Comparison of ENCODE assay signal across 1 cellular context in the genomic region with DNA sequence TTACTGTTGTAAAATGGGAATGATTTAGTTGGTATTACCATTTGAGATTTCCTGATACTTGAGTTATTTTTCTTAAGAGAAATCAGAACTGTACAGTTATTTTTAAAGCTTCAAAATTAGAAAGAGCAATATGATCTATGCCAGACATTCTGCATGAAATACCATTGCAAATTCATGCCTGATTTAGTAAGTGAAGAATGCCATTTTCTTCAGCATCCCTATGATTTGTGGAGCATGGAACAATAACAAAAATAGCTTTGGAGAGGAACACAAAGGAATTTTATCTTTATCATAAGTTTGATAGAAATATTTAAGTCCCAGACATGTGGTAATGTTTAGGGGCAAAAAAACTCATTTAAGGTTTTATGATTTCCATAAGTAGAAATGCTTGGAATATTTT.
TF ChIP-seq lines count a peak whose summit lies in the region.

No MANE protein-coding gene starts in this region.

TF ChIP-seq in SK-N-SH, 30 proteins besides CTCF, POLR2A, EP300 and RAD21 (continued from another document):
- TF ChIP-seq REST (IDR thresholded peaks at IDR 0.05; ENCODE audit: low read depth, low read length) (no peak), MEF2A (IDR thresholded peaks at IDR 0.05; ENCODE audit: borderline replicate concordance, low read depth) (peak; percentile 88), POLR2AphosphoS5 (IDR thresholded peaks at IDR 0.05; ENCODE audit: low read depth, low read length) (peak; percentile 49; the same call in 1 of the 2 replicates), NRF1 (IDR thresholded peaks at IDR 0.05; ENCODE audit: low read depth, low read length) (no peak), MXI1 (IDR thresholded peaks at IDR 0.05; ENCODE audit: low read depth, low read length) (no peak), RFX5 (IDR thresholded peaks at IDR 0.05; ENCODE audit: low read length) (no peak), GABPA (IDR thresholded peaks at IDR 0.05; ENCODE audit: low read depth) (no peak), FOXM1 (IDR thresholded peaks at IDR 0.05; ENCODE audit: low read depth) (peak; percentile 71; the same call in 1 of the 2 replicates), SMC3 (IDR thresholded peaks at IDR 0.05; ENCODE audit: low read depth, low read length) (no peak), RCOR1 (IDR thresholded peaks at IDR 0.05; ENCODE audit: low read length) (no peak), ELF1 (IDR thresholded peaks at IDR 0.05) (no peak), FOXJ3 (CRISPR knock-in tag; IDR thresholded peaks at IDR 0.05) (no peak), CHD2 (IDR thresholded peaks at IDR 0.05; ENCODE audit: low read length, partially characterized antibody) (no peak), SIN3A (IDR thresholded peaks at IDR 0.05; ENCODE audit: borderline replicate concordance, low read depth, low read length) (no peak), GATA2 (CRISPR knock-in tag; IDR thresholded peaks at IDR 0.05) (no peak), EZH2phosphoT487 (IDR thresholded peaks at IDR 0.05; ENCODE audit: borderline replicate concordance, low read depth) (no peak), FOSL2 (IDR thresholded peaks at IDR 0.05; ENCODE audit: borderline replicate concordance, low read depth) (no peak), IRF3 (IDR thresholded peaks at IDR 0.05; ENCODE audit: low read depth, low read length) (no peak), JUND (IDR thresholded peaks at IDR 0.05) (peak; percentile 46), RXRA (IDR thresholded peaks at IDR 0.05; ENCODE audit: borderline replicate concordance, low read depth) (no peak), PBX3 (IDR thresholded peaks at IDR 0.05) (peak; percentile 85), YY1 (IDR thresholded peaks at IDR 0.05; ENCODE audit: low read depth) (no peak), TAF1 (IDR thresholded peaks at IDR 0.05; ENCODE audit: borderline replicate concordance, low read depth, low read length) (no peak), NFIC (IDR thresholded peaks at IDR 0.05; ENCODE audit: borderline replicate concordance) (peak; percentile 50; the same call in 1 of the 2 replicates), USF1 (IDR thresholded peaks at IDR 0.05; ENCODE audit: borderline replicate concordance, low read depth) (no peak)
- TF ChIP-seq, protein P1, sequence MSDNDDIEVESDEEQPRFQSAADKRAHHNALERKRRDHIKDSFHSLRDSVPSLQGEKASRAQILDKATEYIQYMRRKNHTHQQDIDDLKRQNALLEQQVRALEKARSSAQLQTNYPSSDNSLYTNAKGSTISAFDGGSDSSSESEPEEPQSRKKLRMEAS (IDR thresholded peaks at IDR 0.05; ENCODE audit: low read depth), result no peak
- TF ChIP-seq, protein P2, sequence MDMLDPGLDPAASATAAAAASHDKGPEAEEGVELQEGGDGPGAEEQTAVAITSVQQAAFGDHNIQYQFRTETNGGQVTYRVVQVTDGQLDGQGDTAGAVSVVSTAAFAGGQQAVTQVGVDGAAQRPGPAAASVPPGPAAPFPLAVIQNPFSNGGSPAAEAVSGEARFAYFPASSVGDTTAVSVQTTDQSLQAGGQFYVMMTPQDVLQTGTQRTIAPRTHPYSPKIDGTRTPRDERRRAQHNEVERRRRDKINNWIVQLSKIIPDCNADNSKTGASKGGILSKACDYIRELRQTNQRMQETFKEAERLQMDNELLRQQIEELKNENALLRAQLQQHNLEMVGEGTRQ (IDR thresholded peaks at IDR 0.05; ENCODE audit: borderline replicate concordance, low read depth, low read length), result no peak
